16 cellular contexts compared by ENCODE assay signal in the genomic region with DNA sequence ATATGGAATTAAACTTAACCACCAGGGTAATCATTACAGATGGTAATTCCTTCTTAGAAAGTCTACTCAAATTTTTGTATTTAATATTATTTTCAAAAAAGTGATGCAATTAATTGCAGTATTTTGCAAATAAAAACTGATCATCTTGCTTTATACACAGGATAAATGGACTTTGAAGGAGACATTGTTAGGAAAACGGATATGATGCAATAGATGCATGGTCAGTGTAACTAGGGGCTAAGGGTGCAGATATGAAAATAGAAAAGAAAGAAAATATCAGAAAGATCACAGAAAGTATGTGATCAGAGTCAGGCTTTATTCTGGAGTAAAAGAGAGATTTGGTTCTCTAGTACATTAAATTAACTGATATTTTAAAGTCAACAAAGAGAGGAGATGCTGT.
DNase-seq lines count a peak whose midpoint lies in the region; ATAC-seq and TF ChIP-seq lines count a peak whose summit lies in the region.
"Had no signal": no experiment of that assay in that cellular context is flagged by ENCODE, and none has a peak within 500 bp of the region (broad histone marks: within the 10 kb centered on the region; RNA-seq: fewer than 3 reads in every experiment).

No MANE protein-coding gene starts in this region.

- TF ChIP-seq POLR2A in breast epithelium (IDR thresholded peaks at IDR 0.05), result no peak

- no peaks in the 10 kb centered on the region for H3K4me1 ChIP-seq in breast epithelium
- H3K4me1 ChIP-seq in GM23338 (ENCODE audit: insufficient read depth), result no peaks in the 10 kb centered on the region
- H3K4me1 ChIP-seq: Caco-2 had no signal

- H3K27ac ChIP-seq in breast epithelium (no peak overlapping the region), GM23338 (ENCODE audit: low read depth) (no peak overlapping the region)
- H3K27ac ChIP-seq: C4-2B had no signal

- DNase-seq in MCF 10A (ENCODE audit: unreplicated experiment) (no peak), breast epithelium (ENCODE audit: low spot score in 2 of 2) (no peak), GM23338 (ENCODE audit: low spot score) (no peak), RPMI7951 (ENCODE audit: low read depth) (peak; percentile 26), MG63 (no peak), NCI-H345 (lab: John Stamatoyannopoulos, UW) (no peak)
- no peak for DNase-seq in activated naive CD4-positive, alpha-beta T cell treated with Interleukin-2 at 50 U/mL for 16 hours
- DNase-seq: AML-193; CD4-positive, alpha-beta T cell; DMS153; DMS79; GDM1; GOT3; H9 had no signal

- H3K4me3 ChIP-seq in breast epithelium (no peak overlapping the region), GM23338 (no peak overlapping the region), MG63 (no peak overlapping the region)

- H3K9me3 Mint-ChIP-seq in MCF 10A (ENCODE audit: unreplicated experiment) (no peaks in the 10 kb centered on the region), GM23338 (no peaks in the 10 kb centered on the region)
- H3K9me3 Mint-ChIP-seq: H9 had no signal

- no peaks in the 10 kb centered on the region for H3K27me3 Mint-ChIP-seq in MCF 10A (ENCODE audit: insufficient read depth, unreplicated experiment)
- no peaks in the 10 kb centered on the region for H3K27me3 Mint-ChIP-seq in GM23338 (ENCODE audit: insufficient read depth, low read depth, poor library complexity)
- H3K27me3 Mint-ChIP-seq: CD4-positive, alpha-beta T cell had no signal

- peak overlapping the region; percentile 90 for H2AFZ ChIP-seq in GM23338

- no peak for TF ChIP-seq CTCF in MCF 10A (IDR thresholded peaks at IDR 0.05; ENCODE audit: unreplicated experiment)
- no peak for TF ChIP-seq CTCF in breast epithelium (IDR thresholded peaks at IDR 0.05)
- no peak for TF ChIP-seq CTCF in GM23338 (conservative IDR thresholded peaks at IDR 0.05; ENCODE audit: low read depth in 2 of 2)

- no peak for ATAC-seq in GM23338

- H3K79me2 ChIP-seq in GM23338 (replicated peaks; ENCODE audit: insufficient read depth), result no peaks in the 10 kb centered on the region

- H3K4me1 Mint-ChIP-seq in MCF 10A (ENCODE audit: insufficient read depth, unreplicated experiment) (peaks cover 22% of the 10 kb centered on the region), GM23338 (no peaks in the 10 kb centered on the region)
- H3K4me1 Mint-ChIP-seq: H9 had no signal

- POLR2A ChIA-PET in MCF 10A (lab: Yijun Ruan, JAX), result no interaction called here

- H3K9me3 ChIP-seq in breast epithelium, result peaks cover 0 to 4% of the 10 kb centered on the region in 2 donors
- H3K9me3 ChIP-seq in MG63, result 0 out of 2 replicates have a peak, but pooled peaks cover 1% of the 10 kb centered on the region
- H3K9me3 ChIP-seq: Caco-2 had no signal

- intact Hi-C loops in MCF 10A (cut with micrococcal nuclease) (no loop called here), breast epithelium (cut with DNase I; ENCODE audit: low total_unique reads) (no loop called here)

- H4K20me1 ChIP-seq in GM23338 (replicated peaks; ENCODE audit: insufficient read depth), result no peaks in the 10 kb centered on the region

- H3K4me2 ChIP-seq in GM23338, result no peak overlapping the region

- no peaks in the 10 kb centered on the region for H3K36me3 Mint-ChIP-seq in MCF 10A (ENCODE audit: insufficient read depth, unreplicated experiment)
- H3K36me3 Mint-ChIP-seq in GM23338 (ENCODE audit: low read depth), result no peaks in the 10 kb centered on the region

- H3K9me2 ChIP-seq in GM23338 (ENCODE audit: insufficient read depth), result no peaks in the 10 kb centered on the region

- H3K27ac Mint-ChIP-seq in MCF 10A (ENCODE audit: low read depth, unreplicated experiment) (peak overlapping the region; percentile 61), GM23338 (peak overlapping the region; percentile 78)
- H3K27ac Mint-ChIP-seq: CD4-positive, alpha-beta T cell had no signal

- CTCF ChIA-PET in MCF 10A (lab: Yijun Ruan, JAX), result interaction anchor here (0.8 kb wide), 1 partner anchor 69 kb away, joined by 3 read pairs; no protein-coding TSS in a partner anchor

- TSS peak; percentile 30 for BruUV-seq in MCF 10A (replicated peaks; lab: Mats Ljungman, UMichigan)

- no peaks in the 10 kb centered on the region for H3F3A ChIP-seq in GM23338 (replicated peaks; ENCODE audit: low read depth)

- H3K27me3 ChIP-seq in breast epithelium (peaks cover 0 to 2% of the 10 kb centered on the region in 2 donors), GM23338 (ENCODE audit: insufficient read depth) (no peaks in the 10 kb centered on the region), MG63 (no peaks in the 10 kb centered on the region)

- H3K36me3 ChIP-seq in breast epithelium (no peaks in the 10 kb centered on the region), GM23338 (ENCODE audit: insufficient read depth) (no peaks in the 10 kb centered on the region), MG63 (peaks cover 2% of the 10 kb centered on the region)

- peak overlapping the region; percentile 60 for H3K4me3 Mint-ChIP-seq in MCF 10A (ENCODE audit: unreplicated experiment)
- H3K4me3 Mint-ChIP-seq in GM23338, result no peak overlapping the region
- H3K4me3 Mint-ChIP-seq: CD4-positive, alpha-beta T cell; H9 had no signal

TF ChIP-seq in GM23338, 12 proteins besides CTCF, POLR2A, EP300 and RAD21 (continues in another document):
- TF ChIP-seq ZNF331 (CRISPR knock-in tag; IDR thresholded peaks at IDR 0.05; ENCODE audit: low read depth) (no peak), JUNB (IDR thresholded peaks at IDR 0.05; ENCODE audit: unreplicated experiment) (no peak), EZH2 (IDR thresholded peaks at IDR 0.05; ENCODE audit: low read depth, unreplicated experiment) (no peak), STAT1 (IDR thresholded peaks at IDR 0.05; ENCODE audit: unreplicated experiment) (no peak), EZH2phosphoT487 (IDR thresholded peaks at IDR 0.05; ENCODE audit: unreplicated experiment) (no peak)
- TF ChIP-seq, protein P1, sequence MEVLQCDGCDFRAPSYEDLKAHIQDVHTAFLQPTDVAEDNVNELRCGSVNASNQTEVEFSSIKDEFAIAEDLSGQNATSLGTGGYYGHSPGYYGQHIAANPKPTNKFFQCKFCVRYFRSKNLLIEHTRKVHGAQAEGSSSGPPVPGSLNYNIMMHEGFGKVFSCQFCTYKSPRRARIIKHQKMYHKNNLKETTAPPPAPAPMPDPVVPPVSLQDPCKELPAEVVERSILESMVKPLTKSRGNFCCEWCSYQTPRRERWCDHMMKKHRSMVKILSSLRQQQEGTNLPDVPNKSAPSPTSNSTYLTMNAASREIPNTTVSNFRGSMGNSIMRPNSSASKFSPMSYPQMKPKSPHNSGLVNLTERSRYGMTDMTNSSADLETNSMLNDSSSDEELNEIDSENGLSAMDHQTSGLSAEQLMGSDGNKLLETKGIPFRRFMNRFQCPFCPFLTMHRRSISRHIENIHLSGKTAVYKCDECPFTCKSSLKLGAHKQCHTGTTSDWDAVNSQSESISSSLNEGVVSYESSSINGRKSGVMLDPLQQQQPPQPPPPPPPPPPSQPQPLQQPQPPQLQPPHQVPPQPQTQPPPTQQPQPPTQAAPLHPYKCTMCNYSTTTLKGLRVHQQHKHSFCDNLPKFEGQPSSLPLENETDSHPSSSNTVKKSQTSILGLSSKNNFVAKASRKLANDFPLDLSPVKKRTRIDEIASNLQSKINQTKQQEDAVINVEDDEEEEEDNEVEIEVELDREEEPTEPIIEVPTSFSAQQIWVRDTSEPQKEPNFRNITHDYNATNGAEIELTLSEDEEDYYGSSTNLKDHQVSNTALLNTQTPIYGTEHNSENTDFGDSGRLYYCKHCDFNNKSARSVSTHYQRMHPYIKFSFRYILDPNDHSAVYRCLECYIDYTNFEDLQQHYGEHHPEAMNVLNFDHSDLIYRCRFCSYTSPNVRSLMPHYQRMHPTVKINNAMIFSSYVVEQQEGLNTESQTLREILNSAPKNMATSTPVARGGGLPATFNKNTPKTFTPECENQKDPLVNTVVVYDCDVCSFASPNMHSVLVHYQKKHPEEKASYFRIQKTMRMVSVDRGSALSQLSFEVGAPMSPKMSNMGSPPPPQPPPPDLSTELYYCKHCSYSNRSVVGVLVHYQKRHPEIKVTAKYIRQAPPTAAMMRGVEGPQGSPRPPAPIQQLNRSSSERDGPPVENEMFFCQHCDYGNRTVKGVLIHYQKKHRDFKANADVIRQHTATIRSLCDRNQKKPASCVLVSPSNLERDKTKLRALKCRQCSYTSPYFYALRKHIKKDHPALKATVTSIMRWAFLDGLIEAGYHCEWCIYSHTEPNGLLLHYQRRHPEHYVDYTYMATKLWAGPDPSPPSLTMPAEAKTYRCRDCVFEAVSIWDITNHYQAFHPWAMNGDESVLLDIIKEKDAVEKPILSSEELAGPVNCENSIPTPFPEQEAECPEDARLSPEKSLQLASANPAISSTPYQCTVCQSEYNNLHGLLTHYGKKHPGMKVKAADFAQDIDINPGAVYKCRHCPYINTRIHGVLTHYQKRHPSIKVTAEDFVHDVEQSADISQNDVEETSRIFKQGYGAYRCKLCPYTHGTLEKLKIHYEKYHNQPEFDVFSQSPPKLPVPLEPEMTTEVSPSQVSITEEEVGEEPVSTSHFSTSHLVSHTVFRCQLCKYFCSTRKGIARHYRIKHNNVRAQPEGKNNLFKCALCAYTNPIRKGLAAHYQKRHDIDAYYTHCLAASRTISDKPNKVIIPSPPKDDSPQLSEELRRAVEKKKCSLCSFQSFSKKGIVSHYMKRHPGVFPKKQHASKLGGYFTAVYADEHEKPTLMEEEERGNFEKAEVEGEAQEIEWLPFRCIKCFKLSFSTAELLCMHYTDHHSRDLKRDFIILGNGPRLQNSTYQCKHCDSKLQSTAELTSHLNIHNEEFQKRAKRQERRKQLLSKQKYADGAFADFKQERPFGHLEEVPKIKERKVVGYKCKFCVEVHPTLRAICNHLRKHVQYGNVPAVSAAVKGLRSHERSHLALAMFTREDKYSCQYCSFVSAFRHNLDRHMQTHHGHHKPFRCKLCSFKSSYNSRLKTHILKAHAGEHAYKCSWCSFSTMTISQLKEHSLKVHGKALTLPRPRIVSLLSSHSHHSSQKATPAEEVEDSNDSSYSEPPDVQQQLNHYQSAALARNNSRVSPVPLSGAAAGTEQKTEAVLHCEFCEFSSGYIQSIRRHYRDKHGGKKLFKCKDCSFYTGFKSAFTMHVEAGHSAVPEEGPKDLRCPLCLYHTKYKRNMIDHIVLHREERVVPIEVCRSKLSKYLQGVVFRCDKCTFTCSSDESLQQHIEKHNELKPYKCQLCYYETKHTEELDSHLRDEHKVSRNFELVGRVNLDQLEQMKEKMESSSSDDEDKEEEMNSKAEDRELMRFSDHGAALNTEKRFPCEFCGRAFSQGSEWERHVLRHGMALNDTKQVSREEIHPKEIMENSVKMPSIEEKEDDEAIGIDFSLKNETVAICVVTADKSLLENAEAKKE (CRISPR knock-in tag; IDR thresholded peaks at IDR 0.05), result no peak
